8 cellular contexts compared by ENCODE assay signal in the genomic region with DNA sequence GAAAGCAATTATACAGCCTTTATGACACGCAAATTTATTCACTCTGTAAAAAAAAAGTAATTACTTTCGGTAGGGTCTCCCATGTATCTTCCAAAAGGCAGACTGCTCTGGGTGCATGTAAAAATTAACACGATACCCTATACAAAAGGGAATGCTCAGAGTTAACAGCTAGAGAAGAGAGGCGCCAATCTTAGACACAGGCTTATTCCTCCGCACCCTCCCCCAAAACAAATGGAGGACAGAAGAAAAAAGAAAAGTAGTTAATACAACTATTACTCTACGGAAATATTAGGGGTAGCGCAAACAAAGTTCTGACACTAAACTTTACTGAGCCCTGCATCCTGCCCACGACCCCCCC. TPM values are rescaled to one million over a fixed set of nuclear protein-coding genes. Genes with fewer than 3 reads are reported as not detected.
DNase-seq lines count a peak whose midpoint lies in the region; ATAC-seq, FAIRE-seq and TF ChIP-seq lines count a peak whose summit lies in the region.

No MANE protein-coding gene starts in this region.

- peak overlapping the region; percentile 96 for H3K27ac ChIP-seq in GM12878 (ENCODE audit: control insufficient read depth, insufficient read depth)
- peak overlapping the region; percentile 96 to 99 (median 97) for H3K27ac ChIP-seq in right lobe of liver
- peak overlapping the region; percentile 94 to 97 (median 96) for H3K27ac ChIP-seq in upper lobe of left lung

- in situ Hi-C loops in GM12878 (cut with MboI) (loop anchor here (10.0 kb wide), 3 partner anchors 374 to 946 kb away; partner anchors contain the start of genes MANEA and NDUFAF4), ACHN (cut with HindIII; ENCODE audit: low pct_ligation_motif_present, low pct_unique_long_range_greater_than_20kb, low sequenced_read_pairs) (no loop called here)

- TF ChIP-seq CTCF in GM12878 (IDR thresholded peaks at IDR 0.05 in 2 of 3, conservative IDR thresholded peaks at IDR 0.05 in 1 of 3; ENCODE audit: control insufficient read depth in 2 of 3, extremely low read depth in 1 of 3, insufficient read depth in 1 of 3, low read depth in 3 of 3, low read length in 3 of 3) (no peak), right lobe of liver (IDR thresholded peaks at IDR 0.05) (no peak), upper lobe of left lung (IDR thresholded peaks at IDR 0.05) (no peak)

- H3K9me3 ChIP-seq in GM12878 (replicated peaks; ENCODE audit: control insufficient read depth, insufficient read depth, low read length) (no peaks in the 10 kb centered on the region), right lobe of liver (no peaks in the 10 kb centered on the region), upper lobe of left lung (no peaks in the 10 kb centered on the region)

- SMC1A ChIA-PET in GM12878 (lab: Charles Lee; ENCODE audit: uncharacterized antibody, unreplicated experiment): interaction anchor here (1.0 to 2.0 kb wide), 2 partner anchors 10 to 214 kb away, joined by 3 to 14 read pairs; no protein-coding TSS in a partner anchor

- H3K36me3 ChIP-seq in GM12878 (ENCODE audit: control insufficient read depth in 2 of 2, insufficient read depth in 2 of 2, low read length in 1 of 2): peaks cover 0 to 4% of the 10 kb centered on the region in 2 experiments; a peak in 1 of 4 replicates
- peaks cover 0 to 13% (median 0%) of the 10 kb centered on the region in 4 donors for H3K36me3 ChIP-seq in right lobe of liver
- peaks cover 0 to 11% (median 7%) of the 10 kb centered on the region in 4 donors for H3K36me3 ChIP-seq in upper lobe of left lung

- no TSS peak for BruUV-seq in GM12878 (replicated peaks; lab: Mats Ljungman, UMichigan)

- H3K4me2 ChIP-seq in GM12878 (ENCODE audit: control insufficient read depth, insufficient read depth): peak overlapping the region; percentile 95

- POLR2A ChIA-PET in GM12878 (lab: Charles Lee): no interaction called here

- intact Hi-C loops in GM12878 (cut with micrococcal nuclease; ENCODE audit: unreplicated experiment) (loop anchor here (5.0 kb wide), 2 partner anchors 91 to 944 kb away; partner anchors contain the start of gene MANEA), right lobe of liver (cut with DNase I) (no loop called here)

- H3K79me2 ChIP-seq in GM12878 (ENCODE audit: control insufficient read depth, insufficient read depth, low read length): peaks cover 43% of the 10 kb centered on the region

- ATAC-seq in HG03159 (IDR thresholded peaks at IDR 0.05; ENCODE audit: unreplicated experiment) (peak; percentile 28), GM12878 (peak; percentile 25), right lobe of liver (peak; percentile 34 to 40 (median 38)), upper lobe of left lung (ENCODE audit: low FRiP score in 2 of 2) (peak in 1 of 2 donors; percentile 56)

- peak; percentile 56 for DNase-seq in NCI-H146 treated with DMSO at 0.1 percent for 48 hours (lab: John Stamatoyannopoulos, UW; ENCODE audit: unreplicated experiment)
- no peak for DNase-seq in NCI-H146 (lab: John Stamatoyannopoulos, UW)
- DNase-seq in GM12878 (ENCODE audit: low read depth, low spot score): no peak
- DNase-seq in right lobe of liver: no peak
- DNase-seq in upper lobe of left lung: no peak
- no peak for DNase-seq in ACHN
- no peak for DNase-seq in urothelium cell line (ENCODE audit: low spot score)

- H3K4me3 ChIP-seq in GM12878 (peak overlapping the region; percentile 91), right lobe of liver (peak overlapping the region; percentile 85 to 88 (median 86)), upper lobe of left lung (peak overlapping the region; percentile 48 to 76 (median 63))

- no peak for FAIRE-seq in GM12878 (lab: Jason Lieb, UNC)
- no peak for FAIRE-seq in urothelium cell line (lab: Jason Lieb, UNC)

- 0% methylated on average over 8 of the region's 8 CpGs for WGBS in GM12878 (ENCODE audit: insufficient coverage, insufficient replicate concordance, low lambda C conversion rate, missing lambda C conversion rate)
- 0% methylated on average over 8 of the region's 8 CpGs for WGBS in right lobe of liver (ENCODE audit: insufficient coverage, low coverage, low lambda C conversion rate, missing lambda C conversion rate)
- 0% methylated on average over 8 of the region's 8 CpGs for WGBS in upper lobe of left lung, 2 donors

- TF ChIP-seq EP300 in GM12878 (IDR thresholded peaks at IDR 0.05; ENCODE audit: borderline replicate concordance in 1 of 2, control insufficient read depth in 1 of 2, low read depth in 2 of 2, low read length in 2 of 2) (no peak), upper lobe of left lung (IDR thresholded peaks at IDR 0.05) (no peak)

- H3K27me3 ChIP-seq in GM12878 (replicated peaks in 1 of 2; ENCODE audit: control insufficient read depth in 2 of 2, insufficient read depth in 2 of 2, low read length in 1 of 2) (no peaks in the 10 kb centered on the region), right lobe of liver (no peaks in the 10 kb centered on the region), upper lobe of left lung (no peaks in the 10 kb centered on the region)

- TF ChIP-seq POLR2A in GM12878 (IDR thresholded peaks at IDR 0.05; ENCODE audit: low read depth, low read length) (no peak), right lobe of liver (IDR thresholded peaks at IDR 0.05) (no peak), upper lobe of left lung (IDR thresholded peaks at IDR 0.05) (no peak)

- RAD21 ChIA-PET in GM12878 (lab: Charles Lee; ENCODE audit: unreplicated experiment): no interaction called here

- H4K20me1 ChIP-seq in GM12878 (ENCODE audit: control insufficient read depth, insufficient read depth): no peaks in the 10 kb centered on the region

- peak overlapping the region; percentile 98 for H3K9ac ChIP-seq in GM12878 (ENCODE audit: control insufficient read depth, insufficient read depth, low read length)

- H3K4me1 ChIP-seq in GM12878 (ENCODE audit: control insufficient read depth, insufficient read depth, low read length) (no peaks in the 10 kb centered on the region), right lobe of liver (peaks cover 0 to 8% (median 4%) of the 10 kb centered on the region in 4 donors), upper lobe of left lung (peaks cover 13 to 16% (median 15%) of the 10 kb centered on the region in 4 donors)

- H2AFZ ChIP-seq in GM12878 (ENCODE audit: control insufficient read depth, low read depth, low read length): peak overlapping the region; percentile 86

- CTCF ChIA-PET in GM12878 (lab: Yijun Ruan, JAX): no interaction called here

- no peak for TF ChIP-seq RAD21 in GM12878 (IDR thresholded peaks at IDR 0.05; ENCODE audit: insufficient read depth, low read depth, low read length)

TF ChIP-seq in GM12878, 131 proteins besides CTCF, POLR2A, EP300 and RAD21 (continues in another document):
- TF ChIP-seq MYB (IDR thresholded peaks at IDR 0.05; ENCODE audit: borderline replicate concordance, low read depth, low read length) (no peak), RELA (IDR thresholded peaks at IDR 0.05; ENCODE audit: borderline replicate concordance, partially characterized antibody) (no peak), SRF (IDR thresholded peaks at IDR 0.05; ENCODE audit: low read depth in 2 of 2, low read length in 2 of 2) (no peak)

RNA-seq across cellular contexts. Expression of gene UFL1, which starts 0.4 kb away (rescaled TPM):
- 47.2 and 51.1 TPM in 2 replicates for total RNA-seq in GM12878 (2013; cell fraction: nucleolus; rRNA removed)
- 18.1 and 22.8 TPM in 2 replicates for total RNA-seq in GM12878 (2014; rRNA removed)
- 26.7 and 27.3 TPM in 2 replicates for total RNA-seq in GM12878 (2014; rRNA removed; fragmentation: Illumina TruSeq; extraction: Trizol)
- total RNA-seq in GM12878 (2021): 20.7 and 21.5 TPM in 2 replicates
- polyA plus RNA-seq in GM12878 (2011; ENCODE audit: low read depth): 9.1 TPM
- 26.4 and 41.6 TPM in 2 replicates for polyA plus RNA-seq in GM12878 (2011; rRNA removed)
- 7.3 and 9.1 TPM in 2 replicates for polyA plus RNA-seq in GM12878 (2011; cell fraction: cytosol; rRNA removed)
- polyA plus RNA-seq in GM12878 (2011; cell fraction: nucleus; rRNA removed): 22.6 and 27.1 TPM in 2 replicates
- 16.2 and 21.5 TPM in 2 replicates for polyA plus RNA-seq in GM12878 (2012)
- polyA plus RNA-seq in GM12878 (2014; fragmentation: Illumina TruSeq; extraction: Trizol): 29.3 and 35.1 TPM in 2 replicates
- 10 to 100 TPM; 24.5 to 29.1 TPM for polyA plus RNA-seq in GM12878 (2014; fragmentation: Nextera tagmentation; extraction: Ambion mirVana)
- 11.8 and 13.8 TPM in 2 replicates for polyA plus RNA-seq in GM12878 (2014; rRNA removed)
- polyA plus RNA-seq in GM12878 (2016; fragmentation: Nextera tagmentation; extraction: Ambion mirVana): 10 to 100 TPM; 23.8 to 24.2 TPM
- polyA minus RNA-seq in GM12878 (2011; rRNA and poly(A)+ RNA removed): 11.2 and 15.0 TPM in 2 replicates
- polyA minus RNA-seq in GM12878 (2011; cell fraction: cytosol; rRNA and poly(A)+ RNA removed): 10.0 and 10.6 TPM in 2 replicates
- polyA minus RNA-seq in GM12878 (2011; cell fraction: nucleus; rRNA and poly(A)+ RNA removed): 11.5 and 13.7 TPM in 2 replicates
- 10 to 100 TPM; 15.1 to 17.5 (median 15.9) TPM for total RNA-seq in right lobe of liver
- 10 to 100 TPM in 5 of 6 donors, 1 to 10 TPM in 1; 5.9 to 37.5 (median 17.7) TPM for total RNA-seq in upper lobe of left lung

RNA-seq across cellular contexts. Expression of gene FHL5, which starts 41.7 kb away (rescaled TPM):
- not detected in 2 replicates for total RNA-seq in GM12878 (2013; cell fraction: nucleolus; rRNA removed)
- total RNA-seq in GM12878 (2014; rRNA removed) (not detected in 2 replicates), GM12878 (2014; rRNA removed; fragmentation: Illumina TruSeq; extraction: Trizol) (not detected in 2 replicates), GM12878 (2021) (not detected in 2 replicates), right lobe of liver (under 1 TPM in 4 of 6 experiments, not detected in 2; 0.20 to 0.33 (median 0.28) TPM), upper lobe of left lung (10 to 100 TPM; 10.5 to 25.8 (median 13.3) TPM)
- polyA plus RNA-seq in GM12878 (2011; ENCODE audit: low read depth): not detected
- polyA plus RNA-seq in GM12878 (2011; rRNA removed) (0.16 and 0.17 TPM in 2 replicates), GM12878 (2014; fragmentation: Illumina TruSeq; extraction: Trizol) (not detected in 2 replicates), GM12878 (2014; fragmentation: Nextera tagmentation; extraction: Ambion mirVana) (not detected), GM12878 (2014; rRNA removed) (not detected in 2 replicates), GM12878 (2016; fragmentation: Nextera tagmentation; extraction: Ambion mirVana) (not detected)
- polyA plus RNA-seq in GM12878 (2011; cell fraction: cytosol; rRNA removed): 0.05 TPM in 1 of 2 replicates, not detected in the other
- not detected in 2 replicates for polyA plus RNA-seq in GM12878 (2011; cell fraction: nucleus; rRNA removed)
- not detected in 2 replicates for polyA plus RNA-seq in GM12878 (2012)
- polyA minus RNA-seq in GM12878 (2011; rRNA and poly(A)+ RNA removed): 0.10 TPM in 1 of 2 replicates, not detected in the other
- polyA minus RNA-seq in GM12878 (2011; cell fraction: cytosol; rRNA and poly(A)+ RNA removed): not detected in 2 replicates
- 0.12 TPM in 1 of 2 replicates, not detected in the other for polyA minus RNA-seq in GM12878 (2011; cell fraction: nucleus; rRNA and poly(A)+ RNA removed)

Comparison
In these comparisons a context has a peak if more than half of its experiments do, and no peak if none do; other contexts are left out.
1. RNA of gene FHL5, which starts 41.7 kb away (total RNA-seq): 10.5 to 25.8 TPM in upper lobe of left lung; 0.20 to 0.33 TPM in right lobe of liver and not detected in GM12878; every median in the first group is over 4 times any median in the second.
2. Peak in every context shown above with its lines, with median percentiles within 50 percentile points of each other: H3K27ac ChIP-seq and H3K4me3 ChIP-seq.